Comparison of ENCODE assay signal across 1 cellular context in genomic region chr10:45407542-45407941, GRCh38.
TF ChIP-seq lines count a peak whose summit lies in the region.

No MANE protein-coding gene starts in this region.

TF ChIP-seq in K562, 482 proteins besides CTCF, POLR2A, EP300 and RAD21 (continued from another document):
- TF ChIP-seq ZNF318 (IDR thresholded peaks at IDR 0.05; ENCODE audit: borderline replicate concordance in 1 of 2, low read depth in 1 of 2) (no peak), MAX (CRISPR knock-in tag; IDR thresholded peaks at IDR 0.05) (no peak), RCOR1 (IDR thresholded peaks at IDR 0.05; ENCODE audit: borderline replicate concordance in 1 of 2, low read depth in 2 of 2, low read length in 2 of 2) (no peak; a peak in 1 of 4 replicates), TEAD1 (CRISPR knock-in tag; IDR thresholded peaks at IDR 0.05) (peak in 1 of 2 experiments; percentile 56; a peak in 1 of 4 replicates), ZNF253 (CRISPR knock-in tag; conservative IDR thresholded peaks at IDR 0.05) (no peak), ZNF133 (CRISPR knock-in tag; IDR thresholded peaks at IDR 0.05) (no peak), TEAD2 (tag; IDR thresholded peaks at IDR 0.05) (no peak), KLF16 (IDR thresholded peaks at IDR 0.05) (peak; percentile 24; the same call in 1 of the 2 replicates), MTA2 (IDR thresholded peaks at IDR 0.05; ENCODE audit: low read depth) (0 out of 2 replicates have a peak, but pooled peaks have one; percentile 31), ZNF592 (IDR thresholded peaks at IDR 0.05) (0 out of 2 replicates have a peak, but pooled peaks have one; percentile 8), RFX7 (CRISPR knock-in tag; IDR thresholded peaks at IDR 0.05) (no peak), ZNF224 (CRISPR knock-in tag; IDR thresholded peaks at IDR 0.05) (no peak), MEF2D (tag; conservative IDR thresholded peaks at IDR 0.05; ENCODE audit: low read depth) (no peak), TCFL5 (CRISPR knock-in tag; conservative IDR thresholded peaks at IDR 0.05) (no peak), ETV5 (CRISPR knock-in tag; IDR thresholded peaks at IDR 0.05; ENCODE audit: low read depth) (no peak), ATF6 (CRISPR knock-in tag; IDR thresholded peaks at IDR 0.05) (no peak), FOXJ3 (CRISPR knock-in tag; IDR thresholded peaks at IDR 0.05) (no peak), HOMEZ (CRISPR knock-in tag; IDR thresholded peaks at IDR 0.05) (no peak), MGA (IDR thresholded peaks at IDR 0.05) (no peak; the same call in 1 of the 2 replicates), RNF2 (IDR thresholded peaks at IDR 0.05) (peak; percentile 27; the same call in 1 of the 2 replicates)
TF ChIP-seq in K562: peak in this region for 33.
